26 cellular contexts compared by ENCODE assay signal in genomic region chr17:19341211-19341631, GRCh38. TPM values are rescaled to one million over a fixed set of nuclear protein-coding genes. Genes with fewer than 3 reads are reported as not detected.
DNase-seq lines count a peak whose midpoint lies in the region; FAIRE-seq and TF ChIP-seq lines count a peak whose summit lies in the region.
"Had no signal": no experiment of that assay in that cellular context is flagged by ENCODE, and none has a peak within 500 bp of the region (broad histone marks: within the 10 kb centered on the region; RNA-seq: fewer than 3 reads in every experiment).

No MANE protein-coding gene starts in this region.

- peaks cover 10% of the 10 kb centered on the region for H3K4me1 Mint-ChIP-seq in MCF 10A (ENCODE audit: insufficient read depth, unreplicated experiment)
- H3K4me1 Mint-ChIP-seq in nephron progenitor cell, result peaks cover 60% of the 10 kb centered on the region
- peaks cover 39% of the 10 kb centered on the region for H3K4me1 Mint-ChIP-seq in type B pancreatic cell (ENCODE audit: unreplicated experiment)
- H3K4me1 Mint-ChIP-seq: naive thymus-derived CD4-positive, alpha-beta T cell had no signal

- CTCF ChIA-PET in MCF 10A (lab: Yijun Ruan, JAX), result interaction anchor here (0.8 to 1.7 kb wide), 2 partner anchors 8 to 22 kb away, joined by 3 read pairs; partner anchors contain the start of gene B9D1

- H3K36me3 Mint-ChIP-seq in MCF 10A (ENCODE audit: insufficient read depth, unreplicated experiment) (peaks cover 12% of the 10 kb centered on the region), nephron progenitor cell (ENCODE audit: low read depth) (no peaks in the 10 kb centered on the region), type B pancreatic cell (peaks cover 4% of the 10 kb centered on the region)
- H3K36me3 Mint-ChIP-seq: naive thymus-derived CD4-positive, alpha-beta T cell had no signal

- FAIRE-seq in small intestine (lab: Jason Lieb, UNC), result no peak
- FAIRE-seq: A204.1, colon had no signal

- TF ChIP-seq POLR2A in breast epithelium (IDR thresholded peaks at IDR 0.05), result no peak

- POLR2A ChIA-PET in MCF 10A (lab: Yijun Ruan, JAX), result interaction anchor here (0.6 to 1.2 kb wide), 3 partner anchors 13 to 1424 kb away, joined by 3 read pairs; no protein-coding TSS in a partner anchor

- H3K4me1 ChIP-seq in breast epithelium (peaks cover 5 to 7% of the 10 kb centered on the region in 2 donors), small intestine (ENCODE audit: control insufficient read depth in 2 of 2, insufficient read depth in 1 of 2, low read depth in 1 of 2, low read length in 1 of 2) (peaks cover 0 to 2% of the 10 kb centered on the region in 2 donors)

- H3K27ac Mint-ChIP-seq in MCF 10A (ENCODE audit: low read depth, unreplicated experiment) (no peak overlapping the region), nephron progenitor cell (peak overlapping the region; percentile 92), type B pancreatic cell (peak overlapping the region; percentile 55)
- H3K27ac Mint-ChIP-seq: naive thymus-derived CD4-positive, alpha-beta T cell; T-helper 2 cell treated with Interferon-gamma antibody and Interleukin-4, amounts not matched to agents 5 μg/mL and 100 μg/mL, for 36 hours had no signal

- TF ChIP-seq CTCF in breast epithelium (IDR thresholded peaks at IDR 0.05), result no peak
- no peak for TF ChIP-seq CTCF in MCF 10A (IDR thresholded peaks at IDR 0.05; ENCODE audit: unreplicated experiment)
- no peak for TF ChIP-seq CTCF in nephron progenitor cell (IDR thresholded peaks at IDR 0.05)
- TF ChIP-seq CTCF in type B pancreatic cell (conservative IDR thresholded peaks at IDR 0.05), result no peak

- peak in 1 of 2 donors; percentile 28 for DNase-seq in breast epithelium (ENCODE audit: low spot score in 2 of 2)
- DNase-seq in MCF 10A (ENCODE audit: unreplicated experiment), result no peak
- DNase-seq in caudate nucleus (lab: John Stamatoyannopoulos, UW), result peak in 1 of 61 donors; percentile 62
- no peak for DNase-seq in nephron progenitor cell
- DNase-seq in type B pancreatic cell (ENCODE audit: extremely low spot score, unreplicated experiment), result no peak
- DNase-seq in hepatic stellate cell (ENCODE audit: low spot score), result no peak
- no peak for DNase-seq in nucleus accumbens (lab: John Stamatoyannopoulos, UW)
- DNase-seq in small intestine, result no peak
- DNase-seq: activated CD4-positive, alpha-beta T cell treated with anti-CD3 and anti-CD28 coated beads, Interleukin-2, amount 50 U/mL, for 48 hours; activated naive CD4-positive, alpha-beta T cell treated with anti-CD3 and anti-CD28 coated beads for 36 hours; activated T-cell treated with anti-CD3 and anti-CD28 coated beads for 4 hours; amygdala; GF-D8; Kasumi-1; left colon; mesendoderm; naive thymus-derived CD4-positive, alpha-beta T cell; NCI-H1694 treated with DMSO at 0.1 percent for 48 hours; NCI-H774; stimulated activated naive CD4-positive, alpha-beta T cell had no signal

- H3K27me3 Mint-ChIP-seq in MCF 10A (ENCODE audit: insufficient read depth, unreplicated experiment) (no peaks in the 10 kb centered on the region), nephron progenitor cell (ENCODE audit: low read depth, poor library complexity) (peaks cover 4% of the 10 kb centered on the region), type B pancreatic cell (no peaks in the 10 kb centered on the region)

- H3K27me3 ChIP-seq in breast epithelium (no peaks in the 10 kb centered on the region), small intestine (ENCODE audit: control insufficient read depth in 2 of 2, insufficient read depth in 2 of 2, low read length in 2 of 2) (no peaks in the 10 kb centered on the region)
- H3K27me3 ChIP-seq: tibial nerve had no signal

- H3K4me3 ChIP-seq in breast epithelium, result no peak overlapping the region
- no peak overlapping the region for H3K4me3 ChIP-seq in small intestine (ENCODE audit: low read depth in 1 of 2, low read length in 2 of 2)
- H3K4me3 ChIP-seq: psoas muscle, smooth muscle cell, tibial nerve had no signal

- no TSS peak for BruUV-seq in MCF 10A (replicated peaks; lab: Mats Ljungman, UMichigan)

- H3K9me3 ChIP-seq in breast epithelium (no peaks in the 10 kb centered on the region), small intestine (ENCODE audit: control insufficient read depth, low read depth) (no peaks in the 10 kb centered on the region)
- H3K9me3 ChIP-seq: psoas muscle, tibial nerve had no signal

- H3K4me3 Mint-ChIP-seq in MCF 10A (ENCODE audit: unreplicated experiment) (no peak overlapping the region), nephron progenitor cell (no peak overlapping the region), type B pancreatic cell (peak overlapping the region; percentile 30)
- H3K4me3 Mint-ChIP-seq: activated naive CD4-positive, alpha-beta T cell treated with anti-CD3 and anti-CD28 coated beads for 36 hours; naive thymus-derived CD4-positive, alpha-beta T cell; T-helper 2 cell treated with Interferon-gamma antibody and Interleukin-4, amounts not matched to agents 5 μg/mL and 100 μg/mL, for 36 hours had no signal

- WGBS in small intestine, 3 donors, result 59 to 71% (median 62%) methylated on average over 7 of the region's 7 CpGs

- intact Hi-C loops in breast epithelium (cut with DNase I; ENCODE audit: low total_unique reads), result no loop called here
- intact Hi-C loops in MCF 10A (cut with micrococcal nuclease), result no loop called here

- no peaks in the 10 kb centered on the region for H3K9me3 Mint-ChIP-seq in MCF 10A (ENCODE audit: unreplicated experiment)
- H3K9me3 Mint-ChIP-seq in nephron progenitor cell, result no peaks in the 10 kb centered on the region
- no peaks in the 10 kb centered on the region for H3K9me3 Mint-ChIP-seq in type B pancreatic cell
- H3K9me3 Mint-ChIP-seq: activated naive CD4-positive, alpha-beta T cell treated with anti-CD3 and anti-CD28 coated beads for 36 hours; naive thymus-derived CD4-positive, alpha-beta T cell; T-helper 2 cell treated with Interferon-gamma antibody and Interleukin-4, amounts not matched to agents 5 μg/mL and 100 μg/mL, for 36 hours had no signal

- no peaks in the 10 kb centered on the region for H3K36me3 ChIP-seq in breast epithelium
- no peaks in the 10 kb centered on the region for H3K36me3 ChIP-seq in small intestine (ENCODE audit: control insufficient read depth in 2 of 2, insufficient read depth in 2 of 2, low read length in 2 of 2)

- H3K27ac ChIP-seq in breast epithelium, result peak overlapping the region; percentile 38 to 93
- peak overlapping the region; percentile 58 for H3K27ac ChIP-seq in caudate nucleus (ENCODE audit: low read depth, low read length)
- no peak overlapping the region for H3K27ac ChIP-seq in small intestine (ENCODE audit: low read depth in 1 of 2, low read length in 1 of 2)
- H3K27ac ChIP-seq: psoas muscle had no signal

RNA-seq across cellular contexts. Expression of gene B9D1, which starts 21.3 kb away (rescaled TPM):
- 10 to 100 TPM; 14.4 to 29.2 (median 28.4) TPM for total RNA-seq in breast epithelium
- 30.4 and 33.0 TPM in 2 replicates for total RNA-seq in MCF 10A (2022)
- total RNA-seq in type B pancreatic cell (ENCODE audit: low replicate concordance), result 13.8 and 23.2 TPM in 2 replicates
- 10 to 100 TPM in 2 of 3 donors, 1 to 10 TPM in 1; 2.2 to 13.2 (median 12.5) TPM for polyA plus RNA-seq in small intestine

RNA-seq across cellular contexts. Expression of gene MAPK7, which starts 37.1 kb away (rescaled TPM):
- 10 to 100 TPM; 21.4 to 39.0 (median 22.7) TPM for total RNA-seq in breast epithelium
- 14.5 and 18.2 TPM in 2 replicates for total RNA-seq in MCF 10A (2022)
- 32.1 and 44.3 TPM in 2 replicates for total RNA-seq in type B pancreatic cell (ENCODE audit: low replicate concordance)
- polyA plus RNA-seq in small intestine, result 10 to 100 TPM; 18.6 to 19.9 (median 18.9) TPM

RNA-seq across cellular contexts. Expression of gene MFAP4, which starts 45.8 kb away (rescaled TPM):
- total RNA-seq in breast epithelium, result 100 to 1,000 TPM in 2 of 3 donors, 10 to 100 TPM in 1; 45.5 to 186 (median 116) TPM
- total RNA-seq in MCF 10A (2022), result not detected in 2 replicates
- 2.6 and 18.0 TPM in 2 replicates for total RNA-seq in type B pancreatic cell (ENCODE audit: low replicate concordance)
- 10 to 100 TPM in 2 of 3 donors, 1 to 10 TPM in 1; 2.2 to 54.0 (median 16.8) TPM for polyA plus RNA-seq in small intestine
- total RNA-seq: activated naive CD4-positive, alpha-beta T cell treated with anti-CD3 and anti-CD28 coated beads for 36 hours; naive thymus-derived CD4-positive, alpha-beta T cell had no signal
- polyA plus RNA-seq: naive thymus-derived CD4-positive, alpha-beta T cell had no signal

Comparison
In these comparisons a context has a peak if more than half of its experiments do, and no peak if none do; other contexts are left out.
1. H3K27ac ChIP-seq: peak in breast epithelium (2 of 2) and caudate nucleus (single experiment); none in small intestine (0 of 2).